In the genomic region with DNA sequence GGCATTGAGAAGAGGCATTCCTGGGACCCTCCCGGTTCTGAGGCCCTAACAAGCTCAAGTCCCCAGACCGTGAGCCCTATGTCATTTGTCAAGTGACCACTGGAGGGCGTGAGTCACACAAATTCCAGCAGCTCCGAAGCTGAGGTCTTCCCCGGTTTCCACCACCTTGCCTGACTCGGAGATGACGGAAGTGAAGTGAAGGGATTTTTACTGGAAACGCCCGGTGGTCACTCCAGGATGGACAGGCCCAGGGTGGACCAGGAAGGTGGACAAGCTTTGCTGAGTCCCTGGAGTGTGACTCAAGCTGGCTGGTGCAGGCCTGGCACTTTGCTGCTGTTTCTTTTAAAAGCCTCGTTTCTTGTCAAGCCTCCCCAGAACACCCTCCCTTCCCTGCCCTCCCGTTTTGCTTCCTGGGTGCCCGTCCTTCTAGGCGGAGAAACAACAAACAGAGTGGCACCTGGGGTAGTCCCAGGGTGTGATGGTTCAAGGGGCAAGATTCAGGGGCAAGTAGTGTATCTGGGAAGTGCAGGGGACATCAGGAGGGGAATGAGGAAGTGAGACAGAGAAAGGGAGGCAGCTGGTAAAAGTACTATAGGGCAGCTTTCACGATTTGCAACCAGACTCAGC, we compare ENCODE assay signal across 8 cellular contexts. TPM values are rescaled to one million over a fixed set of nuclear protein-coding genes. Genes with fewer than 3 reads are reported as not detected.
A peak's percentile ranks its signal among the peaks of the same experiment; 100 is the strongest.
DNase-seq lines count a peak whose midpoint lies in the region; ATAC-seq, FAIRE-seq and TF ChIP-seq lines count a peak whose summit lies in the region.

No MANE protein-coding gene starts in this region.

- H3K4me1 Mint-ChIP-seq in central memory CD8-positive, alpha-beta T cell: peaks cover 39% of the 10 kb centered on the region

- TF ChIP-seq POLR2A in GM12891 (IDR thresholded peaks at IDR 0.05; ENCODE audit: low read depth, low read length): no peak

- peak; percentile 89 for FAIRE-seq in GM12891 (lab: Jason Lieb, UNC)

- H3K27me3 Mint-ChIP-seq in central memory CD8-positive, alpha-beta T cell: no peaks in the 10 kb centered on the region

- peak overlapping the region; percentile 73 for H3K4me3 Mint-ChIP-seq in central memory CD8-positive, alpha-beta T cell

- H3K27ac Mint-ChIP-seq in central memory CD8-positive, alpha-beta T cell (ENCODE audit: low read depth): peak overlapping the region; percentile 84

- H3K36me3 Mint-ChIP-seq in central memory CD8-positive, alpha-beta T cell (ENCODE audit: insufficient read depth): peaks cover 3% of the 10 kb centered on the region

- H3K9me3 Mint-ChIP-seq in central memory CD8-positive, alpha-beta T cell: no peaks in the 10 kb centered on the region

- peak; percentile 44 for ATAC-seq in HG03095 (IDR thresholded peaks at IDR 0.05; ENCODE audit: unreplicated experiment)
- ATAC-seq in central memory CD8-positive, alpha-beta T cell (replicated peaks; ENCODE audit: extremely low read depth, poor library complexity, severe bottlenecking): peak; percentile 44
- ATAC-seq in GM18858 (IDR thresholded peaks at IDR 0.05; ENCODE audit: unreplicated experiment): no peak

- DNase-seq in GM12891 (ENCODE audit: insufficient read length, low spot score) (peak; percentile 58), NCI-H2227 (lab: John Stamatoyannopoulos, UW; ENCODE audit: unreplicated experiment) (peak; percentile 82), kidney glomerular epithelial cell (lab: John Stamatoyannopoulos, UW) (peak; percentile 69)
- peak; percentile 56 to 68 (median 58) for DNase-seq in activated CD4-positive, CD25-positive, alpha-beta regulatory T cell (lab: John Stamatoyannopoulos, UW)
- DNase-seq in central memory CD8-positive, alpha-beta T cell (ENCODE audit: low spot score in 2 of 2): peak; percentile 69 to 70
- peak; percentile 62 to 72 for DNase-seq in stimulated activated CD4-positive, alpha-beta T cell treated with anti-CD3 and anti-CD28 coated beads, Interleukin-15, amount 100 ng/mL, for 48 hours (ENCODE audit: low read depth in 2 of 2)

TF ChIP-seq in GM12891, 5 proteins besides CTCF, POLR2A, EP300 and RAD21:
- TF ChIP-seq POLR2AphosphoS5 (IDR thresholded peaks at IDR 0.05; ENCODE audit: low read depth, low read length) (no peak), SPI1 (IDR thresholded peaks at IDR 0.05; ENCODE audit: low read depth, low read length) (peak; percentile 99)
TF ChIP-seq in GM12891: peak in this region for 1.

RNA-seq across cellular contexts. Expression of gene NOS2, which starts 5.3 kb away (rescaled TPM):
- 0.01 TPM for polyA plus RNA-seq in GM12891 (2012; ENCODE audit: low read depth, missing spikeins)
